8 cellular contexts compared by ENCODE assay signal in genomic region chr20:36573103-36573797, GRCh38. TPM values are rescaled to one million over a fixed set of nuclear protein-coding genes. Genes with fewer than 3 reads are reported as not detected.
DNase-seq lines count a peak whose midpoint lies in the region; ATAC-seq and TF ChIP-seq lines count a peak whose summit lies in the region.

TSS of gene TGIF2 (plus strand) at chr20:36573597. CDS start at chr20:36578775, 5,178 bp downstream.

- H3K4me3 ChIP-seq in WI38 (ENCODE audit: low read depth, low read length) = peak within 1 kb of the TSS; percentile 78
- peak within 1 kb of the TSS; percentile 83 to 86 (median 84) for H3K4me3 ChIP-seq in breast epithelium

- peak; percentile 66 for ATAC-seq in HG02610 (IDR thresholded peaks at IDR 0.05; ENCODE audit: unreplicated experiment)

- H3K4me1 ChIP-seq in breast epithelium = peaks cover 0 to 10% of the 10 kb centered on the region in 2 donors

- peak within 1 kb of the TSS; percentile 94 to 95 for H3K27ac ChIP-seq in breast epithelium

- no peaks in the 10 kb centered on the region for H3K27me3 ChIP-seq in breast epithelium

- no peaks in the 10 kb centered on the region for H3K9me3 ChIP-seq in breast epithelium

- TF ChIP-seq POLR2A in GM15510 (IDR thresholded peaks at IDR 0.05; ENCODE audit: borderline replicate concordance, extremely low read depth, insufficient read length) = peak; percentile 76
- TF ChIP-seq POLR2A in breast epithelium (IDR thresholded peaks at IDR 0.05) = no peak

- H3K36me3 ChIP-seq in breast epithelium = no peaks in the 10 kb centered on the region

- DNase-seq in NCI-H1930 (lab: John Stamatoyannopoulos, UW) = peak; percentile 61 to 69
- DNase-seq in breast epithelium (ENCODE audit: low spot score in 2 of 2) = peak; percentile 66 to 79
- peak; percentile 95 for DNase-seq in iPS-NIHi7 (ENCODE audit: extremely low spot score)
- peak; percentile 88 for DNase-seq in stimulated activated CD4-positive, alpha-beta T cell treated with anti-CD3 and anti-CD28 coated beads, Interleukin-12 subunit alpha, Interleukin-12 subunit beta, amount 100 ng/mL, for 4 hours
- DNase-seq in DMS79 treated with DMSO at 0.1 percent for 48 hours (lab: John Stamatoyannopoulos, UW) = no peak

- TF ChIP-seq CTCF in WI38 (IDR thresholded peaks at IDR 0.05; ENCODE audit: low read depth, low read length) (no peak), breast epithelium (IDR thresholded peaks at IDR 0.05) (no peak)

- intact Hi-C loops in breast epithelium (cut with DNase I; ENCODE audit: low total_unique reads) = no loop called here

RNA-seq across cellular contexts. Expression of gene TGIF2, which starts in this region (rescaled TPM):
- total RNA-seq in breast epithelium = 10 to 100 TPM in 2 of 3 donors, 1 to 10 TPM in 1; 9.9 to 14.3 (median 13.4) TPM
